In the genomic region with DNA sequence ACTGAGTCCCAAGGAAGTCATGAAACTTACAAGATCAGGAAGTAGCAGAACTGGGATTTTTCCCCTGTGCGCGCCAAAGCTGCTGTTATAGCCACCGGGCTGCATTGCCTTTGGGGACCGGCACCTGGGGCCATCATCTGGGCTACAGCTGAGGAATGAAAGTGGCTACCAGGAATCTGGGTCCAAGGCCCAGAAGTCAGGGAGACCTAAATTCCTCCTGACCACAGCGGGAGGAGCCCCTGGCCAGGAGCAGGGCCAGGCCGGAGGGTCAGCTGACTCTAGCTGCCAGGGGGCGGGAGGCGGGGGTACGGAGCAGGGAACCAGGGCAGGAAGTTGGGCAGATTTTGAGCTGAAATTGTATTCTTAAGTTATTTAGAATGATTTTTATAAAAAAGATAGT, we compare ENCODE assay signal across 6 cellular contexts.
"Had no signal": no experiment of that assay in that cellular context is flagged by ENCODE, and none has a peak within 500 bp of the region (broad histone marks: within the 10 kb centered on the region; RNA-seq: fewer than 3 reads in every experiment).

No MANE protein-coding gene starts in this region.

- H3K4me3 ChIP-seq: GM23248, HAP-1 had no signal

- DNase-seq: GM23248, GOT3, H7, KBM-7 had no signal

- ATAC-seq: HepG2 had no signal
